ENCODE assay signal across 25 cellular contexts in genomic region chr11:65987336-65987735, GRCh38. TPM values are rescaled to one million over a fixed set of nuclear protein-coding genes. Genes with fewer than 3 reads are reported as not detected.
"Had no signal": no experiment of that assay in that cellular context is flagged by ENCODE, and none has a peak within 500 bp of the region (broad histone marks: within the 10 kb centered on the region; RNA-seq: fewer than 3 reads in every experiment).

No MANE protein-coding gene starts in this region.

- H3K4me1 Mint-ChIP-seq: mesothelial cell of epicardium had no signal

- H3K27me3 Mint-ChIP-seq: stimulated activated naive B cell treated with anti-CD40 and anti-IgM and Interleukin-4, amounts not matched to agents 10 μg/mL and 1 μg/mL and 100 μg/mL, for 72 hours had no signal

- ATAC-seq: left lobe of liver; natural killer cell; pancreas; psoas muscle; right lobe of liver; stimulated activated naive B cell treated with anti-CD40 and anti-IgM and Interleukin-4, amounts not matched to agents 10 μg/mL and 1 μg/mL and 100 μg/mL, for 72 hours had no signal

- DNase-seq: dorsolateral prefrontal cortex; effector CD8-positive, alpha-beta T cell; foreskin melanocyte; head of caudate nucleus; hippocampal formation; kidney glomerular epithelial cell; natural killer cell; nucleus accumbens; pancreas; psoas muscle; retina; right lobe of liver; stimulated activated CD4-positive, alpha-beta T cell treated with anti-CD3 and anti-CD28 coated beads, Interleukin-2, amount 100 ng/mL, for 24 hours; stimulated activated CD4-positive, alpha-beta T cell treated with anti-CD3 and anti-CD28 coated beads, Interleukin-4, amount 100 ng/mL, for 4 hours; stimulated activated naive B cell treated with anti-CD40 and anti-IgM and Interleukin-4, amounts not matched to agents 10 μg/mL and 1 μg/mL and 100 μg/mL, for 72 hours; trophoblast cell had no signal

- H3K36me3 Mint-ChIP-seq: natural killer cell had no signal

- H3K4me1 ChIP-seq: pancreas, right lobe of liver had no signal

- H3K27ac ChIP-seq: coronary artery, dorsolateral prefrontal cortex, pancreas, psoas muscle, right lobe of liver, skin epidermis had no signal

- H3K36me3 ChIP-seq: pancreas, right lobe of liver had no signal

- H3K9me3 ChIP-seq: pancreas, psoas muscle, right lobe of liver had no signal

- H3K4me3 Mint-ChIP-seq: mesothelial cell of epicardium; natural killer cell; neural crest cell; stimulated activated naive B cell treated with anti-CD40 and anti-IgM and Interleukin-4, amounts not matched to agents 10 μg/mL and 1 μg/mL and 100 μg/mL, for 72 hours had no signal

- H3K27me3 ChIP-seq: dorsolateral prefrontal cortex, pancreas, right lobe of liver had no signal

- H3K4me3 ChIP-seq: coronary artery, dorsolateral prefrontal cortex, pancreas, psoas muscle, right lobe of liver, skin epidermis had no signal

- H3K27ac Mint-ChIP-seq: mesothelial cell of epicardium had no signal

- H3K9me3 Mint-ChIP-seq: mesothelial cell of epicardium; natural killer cell; neural crest cell; stimulated activated naive B cell treated with anti-CD40 and anti-IgM and Interleukin-4, amounts not matched to agents 10 μg/mL and 1 μg/mL and 100 μg/mL, for 72 hours had no signal

RNA-seq across cellular contexts. Expression of gene CST6, which starts 24.5 kb away (rescaled TPM):
- total RNA-seq: chondrocyte, left lobe of liver, myocyte, natural killer cell, neural crest cell, right lobe of liver had no signal

RNA-seq across cellular contexts. Expression of gene CATSPER1, which starts 38.9 kb away (rescaled TPM):
- total RNA-seq: chondrocyte, left lobe of liver, lower leg skin, mesothelial cell of epicardium, myocyte, neural crest cell, psoas muscle, right lobe of liver, urinary bladder had no signal
